8 cellular contexts compared by ENCODE assay signal in genomic region chr10:30784896-30785605, GRCh38.
DNase-seq lines count a peak whose midpoint lies in the region; ATAC-seq and TF ChIP-seq lines count a peak whose summit lies in the region.

No MANE protein-coding gene starts in this region.

- peak overlapping the region; percentile 32 to 34 for H3K4me3 ChIP-seq in foreskin fibroblast (ENCODE audit: low read depth in 1 of 2, low read length in 2 of 2)
- peak overlapping the region; percentile 53 to 64 (median 62) for H3K4me3 ChIP-seq in thyroid gland (replicated peaks in 1 of 3)

- peaks cover 4% of the 10 kb centered on the region for H3K36me3 Mint-ChIP-seq in activated T-helper 1 cell treated with anti-CD3 and anti-CD28 coated beads, Interleukin-12 subunit alpha, Interleukin-12 subunit beta, Interleukin-2, Interleukin-4 antibody, amounts not matched to agents 30 ng/mL and 10 ng/mL and 1 ng/mL, durations not matched to agents 14 hours and 24 hours and 36 hours (ENCODE audit: low read depth)
- peaks cover 0 to 7% of the 10 kb centered on the region in 2 donors for H3K36me3 Mint-ChIP-seq in naive B cell

- H3K27me3 ChIP-seq in thyroid gland, result no peaks in the 10 kb centered on the region

- 2 to 4% methylated on average over 36 to 45 of the region's 63 CpGs for WGBS in thyroid gland, 2 donors

- DNase-seq in SHP77 (lab: John Stamatoyannopoulos, UW) (peak; percentile 37 to 56), SHP77 treated with DMSO at 0.1 percent for 48 hours (lab: John Stamatoyannopoulos, UW) (no peak), NCI-H2196 treated with DMSO at 0.1 percent for 48 hours (lab: John Stamatoyannopoulos, UW; ENCODE audit: unreplicated experiment) (peak; percentile 54), foreskin fibroblast (peak; percentile 62 to 80), naive B cell (peak; percentile 14), thyroid gland (peak; percentile 80)
- no peak for DNase-seq in activated T-helper 1 cell treated with anti-CD3 and anti-CD28 coated beads, Interleukin-12 subunit alpha, Interleukin-12 subunit beta, Interleukin-2, Interleukin-4 antibody, amounts not matched to agents 30 ng/mL and 10 ng/mL and 1 ng/mL, durations not matched to agents 14 hours and 24 hours and 36 hours (ENCODE audit: low spot score)

- TF ChIP-seq CTCF in foreskin fibroblast (IDR thresholded peaks at IDR 0.05; ENCODE audit: low read depth, low read length) (no peak), thyroid gland (IDR thresholded peaks at IDR 0.05) (no peak)

- peaks cover 35% of the 10 kb centered on the region for H3K4me1 Mint-ChIP-seq in activated T-helper 1 cell treated with anti-CD3 and anti-CD28 coated beads, Interleukin-12 subunit alpha, Interleukin-12 subunit beta, Interleukin-2, Interleukin-4 antibody, amounts not matched to agents 30 ng/mL and 10 ng/mL and 1 ng/mL, durations not matched to agents 14 hours and 24 hours and 36 hours (ENCODE audit: low read depth)
- H3K4me1 Mint-ChIP-seq in naive B cell, result peaks cover 10 to 19% (median 14%) of the 10 kb centered on the region in 3 donors

- H3K27me3 Mint-ChIP-seq in activated T-helper 1 cell treated with anti-CD3 and anti-CD28 coated beads, Interleukin-12 subunit alpha, Interleukin-12 subunit beta, Interleukin-2, Interleukin-4 antibody, amounts not matched to agents 30 ng/mL and 10 ng/mL and 1 ng/mL, durations not matched to agents 14 hours and 24 hours and 36 hours (ENCODE audit: insufficient read depth), result peaks cover 5% of the 10 kb centered on the region
- peaks cover 4 to 20% (median 18%) of the 10 kb centered on the region in 3 donors for H3K27me3 Mint-ChIP-seq in naive B cell

- H3K36me3 ChIP-seq in thyroid gland, result no peaks in the 10 kb centered on the region

- H3K9me3 ChIP-seq in thyroid gland, result no peaks in the 10 kb centered on the region

- ATAC-seq in naive B cell (ENCODE audit: low read depth in 2 of 2) (peak; percentile 35 to 40), GM21737 (IDR thresholded peaks at IDR 0.05; ENCODE audit: unreplicated experiment) (no peak)

- H3K27ac Mint-ChIP-seq in activated T-helper 1 cell treated with anti-CD3 and anti-CD28 coated beads, Interleukin-12 subunit alpha, Interleukin-12 subunit beta, Interleukin-2, Interleukin-4 antibody, amounts not matched to agents 30 ng/mL and 10 ng/mL and 1 ng/mL, durations not matched to agents 14 hours and 24 hours and 36 hours, result peak overlapping the region; percentile 52
- H3K27ac Mint-ChIP-seq in naive B cell, result no peak overlapping the region

- peak overlapping the region; percentile 98 to 99 (median 99) for H3K27ac ChIP-seq in thyroid gland

- H3K4me1 ChIP-seq in thyroid gland, result peaks cover 5 to 12% of the 10 kb centered on the region in 2 donors

- peak in 1 of 2 donors; percentile 75 for TF ChIP-seq POLR2A in thyroid gland (IDR thresholded peaks at IDR 0.05)

- no peaks in the 10 kb centered on the region for H3K9me3 Mint-ChIP-seq in activated T-helper 1 cell treated with anti-CD3 and anti-CD28 coated beads, Interleukin-12 subunit alpha, Interleukin-12 subunit beta, Interleukin-2, Interleukin-4 antibody, amounts not matched to agents 30 ng/mL and 10 ng/mL and 1 ng/mL, durations not matched to agents 14 hours and 24 hours and 36 hours
- peaks cover 0 to 2% (median 0%) of the 10 kb centered on the region in 7 donors for H3K9me3 Mint-ChIP-seq in naive B cell

- peak overlapping the region; percentile 70 for H3K4me3 Mint-ChIP-seq in activated T-helper 1 cell treated with anti-CD3 and anti-CD28 coated beads, Interleukin-12 subunit alpha, Interleukin-12 subunit beta, Interleukin-2, Interleukin-4 antibody, amounts not matched to agents 30 ng/mL and 10 ng/mL and 1 ng/mL, durations not matched to agents 14 hours and 24 hours and 36 hours
- peak overlapping the region; percentile 70 to 95 (median 86) for H3K4me3 Mint-ChIP-seq in naive B cell

- intact Hi-C loops in activated T-helper 1 cell treated with anti-CD3 and anti-CD28 coated beads, Interleukin-12 subunit alpha, Interleukin-12 subunit beta, Interleukin-2, Interleukin-4 antibody, amounts not matched to agents 30 ng/mL and 10 ng/mL and 1 ng/mL, durations not matched to agents 14 hours and 24 hours and 36 hours (cut with micrococcal nuclease), result loop anchor here (1.0 to 5.0 kb wide), 9 partner anchors 58 to 1023 kb away; no protein-coding TSS in a partner anchor
- intact Hi-C loops in thyroid gland (cut with DNase I), result loop anchor here (5.0 to 10.0 kb wide), 4 partner anchors 250 to 980 kb away; partner anchors contain the start of genes ZEB1 and ZNF438

Comparison
In these comparisons a context has a peak if more than half of its experiments do, and no peak if none do; other contexts are left out.
1. DNase-seq: peak in SHP77 (2 of 2), NCI-H2196 treated with DMSO at 0.1 percent for 48 hours (single experiment), foreskin fibroblast (2 of 2), naive B cell (single experiment) and thyroid gland (2 of 2); none in SHP77 treated with DMSO at 0.1 percent for 48 hours (single experiment) and activated T-helper 1 cell treated with anti-CD3 and anti-CD28 coated beads, Interleukin-12 subunit alpha, Interleukin-12 subunit beta, Interleukin-2, Interleukin-4 antibody, amounts not matched to agents 30 ng/mL and 10 ng/mL and 1 ng/mL, durations not matched to agents 14 hours and 24 hours and 36 hours (single experiment).